Comparison of ENCODE assay signal across 11 cellular contexts in the genomic region with DNA sequence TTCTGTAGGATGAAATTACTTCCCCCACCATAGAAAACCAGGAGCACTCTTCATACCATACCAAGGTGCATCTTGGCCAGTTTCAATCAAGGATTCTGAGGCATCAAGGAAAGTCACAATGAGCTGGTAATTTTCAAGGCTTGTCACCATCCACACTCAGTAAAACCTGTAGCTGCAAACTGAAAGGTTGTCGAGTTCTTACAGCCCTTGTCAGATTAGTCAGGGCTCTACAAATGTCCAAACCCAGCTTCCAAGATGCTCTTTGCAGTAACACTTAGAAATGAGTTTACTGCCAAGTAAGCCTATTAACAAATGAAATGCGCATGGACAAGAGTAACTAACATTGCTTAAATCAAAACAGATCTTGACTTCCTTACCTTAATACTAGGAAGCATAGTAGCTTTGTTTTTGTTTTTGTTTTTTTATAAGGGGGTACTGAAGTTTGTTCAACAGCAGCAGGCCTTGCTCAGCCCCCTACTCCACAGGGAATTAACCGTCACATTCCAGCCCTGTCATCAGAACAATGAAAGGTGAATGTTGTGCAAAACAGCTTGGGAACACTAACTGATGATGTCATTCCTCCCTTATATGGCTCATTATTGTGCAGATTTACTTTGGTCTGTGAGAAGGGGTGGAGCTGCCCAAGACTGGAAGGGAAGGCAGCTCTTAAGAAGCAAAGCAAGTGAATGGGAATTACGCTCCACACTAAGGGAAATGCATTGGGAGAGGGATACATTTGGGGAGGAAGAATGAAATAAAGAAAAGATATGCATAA. TPM values are rescaled to one million over a fixed set of nuclear protein-coding genes. Genes with fewer than 3 reads are reported as not detected.
DNase-seq lines count a peak whose midpoint lies in the region; ATAC-seq and TF ChIP-seq lines count a peak whose summit lies in the region.
"Had no signal": no experiment of that assay in that cellular context is flagged by ENCODE, and none has a peak within 500 bp of the region (broad histone marks: within the 10 kb centered on the region; RNA-seq: fewer than 3 reads in every experiment).

No MANE protein-coding gene starts in this region.

- H4K8ac ChIP-seq in IMR-90 (ENCODE audit: low read depth in 2 of 2, low read length in 2 of 2) (peak overlapping the region in 1 of 2 experiments; percentile 50; a peak in 1 of 4 replicates), mesenchymal stem cell (ENCODE audit: low read length) (no peak overlapping the region)

- H3K79me1 ChIP-seq in IMR-90 (ENCODE audit: low read depth in 1 of 2, low read length in 2 of 2), result no peaks in the 10 kb centered on the region
- no peaks in the 10 kb centered on the region for H3K79me1 ChIP-seq in mesenchymal stem cell (replicated peaks; ENCODE audit: low read length, poor library complexity, severe bottlenecking)

- H3K36me3 Mint-ChIP-seq in activated CD8-positive, alpha-beta memory T cell treated with anti-CD3 and anti-CD28 coated beads, Interleukin-2, amount 10 ng/mL, durations not matched to agents 7 days and 5 days, result no peaks in the 10 kb centered on the region
- H3K36me3 Mint-ChIP-seq: CD4-positive, CD25-positive, alpha-beta regulatory T cell had no signal

- DNase-seq in AG08396 (ENCODE audit: low spot score) (peak; percentile 24), IMR-90 (peak; percentile 72), esophagus squamous epithelium (lab: John Stamatoyannopoulos, UW) (no peak), mesenchymal stem cell (peak; percentile 75), NCI-H1694 (lab: John Stamatoyannopoulos, UW) (no peak)
- DNase-seq in activated CD4-positive, alpha-beta T cell treated with anti-CD3 and anti-CD28 coated beads, Interleukin-2, amount 50 U/mL, for 48 hours, result no peak
- no peak for DNase-seq in activated CD8-positive, alpha-beta memory T cell treated with anti-CD3 and anti-CD28 coated beads, Interleukin-2, amount 10 ng/mL, durations not matched to agents 7 days and 5 days
- DNase-seq: activated gamma-delta T cell treated with Interleukin-2 at 50 U/mL for 16 hours; CD4-positive, CD25-positive, alpha-beta regulatory T cell had no signal

- H2AK9ac ChIP-seq in IMR-90 (replicated peaks; ENCODE audit: low read depth, low read length, poor library complexity), result no peak overlapping the region

- H3K9ac ChIP-seq in IMR-90 (ENCODE audit: low read depth, low read length), result no peak overlapping the region
- H3K9ac ChIP-seq in mesenchymal stem cell (ENCODE audit: low read length), result peak overlapping the region; percentile 50
- H3K9ac ChIP-seq: KMS-11 had no signal

- H2BK12ac ChIP-seq in mesenchymal stem cell (ENCODE audit: low read length in 2 of 2), result no peak overlapping the region

- H3K4me1 Mint-ChIP-seq in activated CD8-positive, alpha-beta memory T cell treated with anti-CD3 and anti-CD28 coated beads, Interleukin-2, amount 10 ng/mL, durations not matched to agents 7 days and 5 days, result peaks cover 4% of the 10 kb centered on the region
- H3K4me1 Mint-ChIP-seq: CD4-positive, CD25-positive, alpha-beta regulatory T cell had no signal

- H3K27me3 ChIP-seq in IMR-90 (ENCODE audit: control insufficient read depth, insufficient read depth, low read length) (no peaks in the 10 kb centered on the region), esophagus squamous epithelium (no peaks in the 10 kb centered on the region), mesenchymal stem cell (ENCODE audit: control insufficient read depth in 1 of 2, insufficient read depth in 1 of 2, low read length in 2 of 2) (no peaks in the 10 kb centered on the region)

- dilution Hi-C loops in IMR-90 (cut with HindIII; ENCODE audit: low sequenced_read_pairs, unreplicated experiment), result no loop called here

- no TSS peak for BruUV-seq in IMR-90 (replicated peaks; lab: Mats Ljungman, UMichigan)

- H4K20me1 ChIP-seq in IMR-90 (ENCODE audit: insufficient read depth, low read length), result no peaks in the 10 kb centered on the region

- TF ChIP-seq CTCF in IMR-90 (conservative IDR thresholded peaks at IDR 0.05; ENCODE audit: low read depth, low read length) (no peak), esophagus squamous epithelium (IDR thresholded peaks at IDR 0.05) (no peak)

- ATAC-seq in IMR-90 (ENCODE audit: low read depth) (peak; percentile 85), GM19395 (IDR thresholded peaks at IDR 0.05; ENCODE audit: unreplicated experiment) (no peak)
- no peak for ATAC-seq in activated CD8-positive, alpha-beta memory T cell treated with anti-CD3 and anti-CD28 coated beads, Interleukin-2, amount 10 ng/mL, durations not matched to agents 7 days and 5 days

- no peak overlapping the region; the same call in 1 of the 2 replicates for H3K56ac ChIP-seq in IMR-90 (ENCODE audit: extremely low read depth, insufficient read depth, low read length)

- H2BK120ac ChIP-seq in IMR-90 (ENCODE audit: low read depth, low read length) (peak overlapping the region; percentile 44; the same call in 1 of the 2 replicates), mesenchymal stem cell (ENCODE audit: low read depth, low read length) (no peak overlapping the region)

- in situ Hi-C loops in IMR-90 (cut with MboI; ENCODE audit: low sequenced_read_pairs), result no loop called here

- 0 out of 2 replicates have a peak, but pooled peaks cover 3% of the 10 kb centered on the region for H3K9me1 ChIP-seq in IMR-90 (ENCODE audit: insufficient read depth, low read length)

- H4K5ac ChIP-seq in IMR-90 (ENCODE audit: low read depth, low read length), result no peak overlapping the region

- no peak overlapping the region for H3K23ac ChIP-seq in IMR-90 (ENCODE audit: low read depth, low read length)
- no peak overlapping the region for H3K23ac ChIP-seq in mesenchymal stem cell (ENCODE audit: low read length in 2 of 2)

- H3K4me2 ChIP-seq in IMR-90 (ENCODE audit: low read depth, low read length) (peak overlapping the region; percentile 39; the same call in 1 of the 2 replicates), mesenchymal stem cell (ENCODE audit: low read length, poor library complexity, severe bottlenecking) (no peak overlapping the region)
- H3K4me2 ChIP-seq: KMS-11 had no signal

- no CpG with 5 or more reads among the region's 4 CpGs for WGBS in IMR-90 (ENCODE audit: extremely low coverage in 2 of 2, insufficient read length in 1 of 2), 2 experiments
- 46 to 50% methylated on average over 3 to 4 of the region's 4 CpGs for WGBS in esophagus squamous epithelium, 2 donors
- WGBS in mesenchymal stem cell, result 17% methylated on average over 1 of the region's 4 CpGs

- no peak overlapping the region for H3K4me3 Mint-ChIP-seq in activated CD8-positive, alpha-beta memory T cell treated with anti-CD3 and anti-CD28 coated beads, Interleukin-2, amount 10 ng/mL, durations not matched to agents 7 days and 5 days
- H3K4me3 Mint-ChIP-seq: CD4-positive, CD25-positive, alpha-beta regulatory T cell had no signal

- H3K27me3 Mint-ChIP-seq in activated CD8-positive, alpha-beta memory T cell treated with anti-CD3 and anti-CD28 coated beads, Interleukin-2, amount 10 ng/mL, durations not matched to agents 7 days and 5 days, result peaks cover 12% of the 10 kb centered on the region

- H3K4me1 ChIP-seq in IMR-90 (ENCODE audit: control insufficient read depth, insufficient read depth, low read length) (peaks cover 2% of the 10 kb centered on the region; the same call in 1 of the 2 replicates), esophagus squamous epithelium (peaks cover 0 to 28% (median 3%) of the 10 kb centered on the region in 3 donors), mesenchymal stem cell (ENCODE audit: control insufficient read depth, insufficient read depth, low read depth, low read length) (no peaks in the 10 kb centered on the region)

- peak overlapping the region; percentile 8; the same call in 1 of the 2 replicates for H4K91ac ChIP-seq in IMR-90 (ENCODE audit: insufficient read depth, low read depth, low read length)
- no peak overlapping the region for H4K91ac ChIP-seq in mesenchymal stem cell (ENCODE audit: low read length)

- H3K14ac ChIP-seq in IMR-90 (replicated peaks; ENCODE audit: low read depth, low read length) (peak overlapping the region; percentile 48; the same call in 1 of the 2 replicates), mesenchymal stem cell (ENCODE audit: low read length in 2 of 2) (no peak overlapping the region)

- no peak overlapping the region; the same call in 1 of the 2 replicates for H2AK5ac ChIP-seq in IMR-90 (ENCODE audit: low read depth, low read length)
- H2AK5ac ChIP-seq in mesenchymal stem cell (ENCODE audit: low read length, severe bottlenecking), result no peak overlapping the region

- H3K36me3 ChIP-seq in IMR-90 (ENCODE audit: control insufficient read depth, insufficient read depth, low read length) (no peaks in the 10 kb centered on the region), esophagus squamous epithelium (no peaks in the 10 kb centered on the region), mesenchymal stem cell (ENCODE audit: control insufficient read depth in 1 of 2, insufficient read depth in 2 of 2, low read depth in 1 of 2, low read length in 2 of 2) (no peaks in the 10 kb centered on the region)

- peak overlapping the region; percentile 38 for H2BK20ac ChIP-seq in IMR-90 (ENCODE audit: low read depth, low read length)

- H3K9me3 Mint-ChIP-seq in activated CD8-positive, alpha-beta memory T cell treated with anti-CD3 and anti-CD28 coated beads, Interleukin-2, amount 10 ng/mL, durations not matched to agents 7 days and 5 days (ENCODE audit: low read depth), result no peaks in the 10 kb centered on the region
- H3K9me3 Mint-ChIP-seq: CD4-positive, CD25-positive, alpha-beta regulatory T cell had no signal

- H3K27ac Mint-ChIP-seq in activated CD8-positive, alpha-beta memory T cell treated with anti-CD3 and anti-CD28 coated beads, Interleukin-2, amount 10 ng/mL, durations not matched to agents 7 days and 5 days, result no peak overlapping the region
- H3K27ac Mint-ChIP-seq: CD4-positive, CD25-positive, alpha-beta regulatory T cell had no signal

- H3K18ac ChIP-seq in IMR-90 (ENCODE audit: low read depth, low read length), result peak overlapping the region; percentile 14; the same call in 1 of the 2 replicates
- H3K18ac ChIP-seq in mesenchymal stem cell (ENCODE audit: low read depth in 1 of 2, low read length in 2 of 2), result no peak overlapping the region

- H2BK5ac ChIP-seq in IMR-90 (ENCODE audit: low read depth, low read length, poor library complexity, severe bottlenecking) (no peak overlapping the region), mesenchymal stem cell (ENCODE audit: low read depth, low read length, poor library complexity, severe bottlenecking) (no peak overlapping the region)

- TF ChIP-seq POLR2A in IMR-90 (IDR thresholded peaks at IDR 0.05; ENCODE audit: low read depth, low read length), result no peak
- no peak for TF ChIP-seq POLR2A in esophagus squamous epithelium (IDR thresholded peaks at IDR 0.05)

- H2BK15ac ChIP-seq in IMR-90 (ENCODE audit: low read depth, low read length) (no peak overlapping the region; the same call in 2 of the 3 replicates), mesenchymal stem cell (ENCODE audit: low read depth, poor library complexity, severe bottlenecking) (no peak overlapping the region)

- H3K4ac ChIP-seq in IMR-90 (ENCODE audit: low read depth, low read length) (0 out of 2 replicates have a peak overlapping the region, but pooled peaks have one; percentile 15), mesenchymal stem cell (ENCODE audit: low read depth in 1 of 2, low read length in 2 of 2) (no peak overlapping the region)

- CTCF ChIA-PET in IMR-90 (lab: Yijun Ruan, JAX), result no interaction called here
- CTCF ChIA-PET in activated CD8-positive, alpha-beta memory T cell treated with anti-CD3 and anti-CD28 coated beads, Interleukin-2, amount 10 ng/mL, durations not matched to agents 7 days and 5 days (lab: Charles Lee), result no interaction called here

- TF ChIP-seq RAD21 in IMR-90 (IDR thresholded peaks at IDR 0.05; ENCODE audit: low read length), result no peak

- H3K4me3 ChIP-seq in IMR-90 (ENCODE audit: insufficient read depth, low read depth, low read length) (no peak overlapping the region), esophagus squamous epithelium (peak overlapping the region in 1 of 4 donors; percentile 17), mesenchymal stem cell (ENCODE audit: insufficient read depth in 1 of 2, low read depth in 1 of 2, low read length in 2 of 2) (peak overlapping the region in 1 of 2 experiments; percentile 58)

- POLR2A ChIA-PET in IMR-90 (lab: Charles Lee; ENCODE audit: unreplicated experiment), result interaction anchor here (0.7 kb wide), 1 partner anchor 17 kb away, joined by 3 read pairs; no protein-coding TSS in a partner anchor

- intact Hi-C loops in IMR-90 (cut with micrococcal nuclease), result no loop called here
- intact Hi-C loops in esophagus squamous epithelium (cut with DNase I), result no loop called here

- peak overlapping the region; percentile 38 for H2AFZ ChIP-seq in IMR-90 (replicated peaks; ENCODE audit: low read length, poor library complexity)
- no peak overlapping the region for H2AFZ ChIP-seq in mesenchymal stem cell (ENCODE audit: low read depth, low read length)

- H3K9me3 ChIP-seq in IMR-90 (ENCODE audit: control insufficient read depth, insufficient read depth, low read length) (no peaks in the 10 kb centered on the region), esophagus squamous epithelium (no peaks in the 10 kb centered on the region), mesenchymal stem cell (ENCODE audit: control insufficient read depth, low read length) (no peaks in the 10 kb centered on the region)

- no peak overlapping the region for H3K27ac ChIP-seq in IMR-90 (ENCODE audit: insufficient read depth, low read length)
- peak overlapping the region in 3 of 4 donors; percentile 55 to 58 (median 58) for H3K27ac ChIP-seq in esophagus squamous epithelium
- H3K27ac ChIP-seq in mesenchymal stem cell (ENCODE audit: low read length, poor library complexity, severe bottlenecking), result no peak overlapping the region
- H3K27ac ChIP-seq: KMS-11 had no signal

RNA-seq across cellular contexts. Expression of a gene that starts 49.9 kb away (rescaled TPM):
- total RNA-seq in IMR-90 (2012; rRNA removed) (111 and 206 TPM in 2 replicates), esophagus squamous epithelium (10 to 100 TPM; 51.3 to 97.0 (median 72.3) TPM)
- 35.0 and 48.5 TPM in 2 replicates for polyA plus RNA-seq in IMR-90 (2012; rRNA removed)
- polyA plus RNA-seq in IMR-90 (2012; cell fraction: cytosol; rRNA removed), result 9.4 and 13.2 TPM in 2 replicates
- polyA plus RNA-seq in IMR-90 (2012; cell fraction: nucleus; rRNA removed; ENCODE audit: low replicate concordance), result 7.0 and 24.4 TPM in 2 replicates
- polyA plus RNA-seq in mesenchymal stem cell (2013, experiment 1 of 2), result 154 TPM
- polyA plus RNA-seq in mesenchymal stem cell (2013, experiment 2 of 2), result 164 TPM
- total RNA-seq in activated CD8-positive, alpha-beta memory T cell treated with anti-CD3 and anti-CD28 coated beads, Interleukin-2, amount 10 ng/mL, durations not matched to agents 7 days and 5 days, result 10 to 100 TPM; 39.9 to 54.4 TPM

Comparison
In these comparisons a context has a peak if more than half of its experiments do, and no peak if none do; other contexts are left out.
1. DNase-seq: peak in AG08396 (single experiment), IMR-90 (single experiment) and mesenchymal stem cell (single experiment); none in esophagus squamous epithelium (single experiment), activated CD4-positive, alpha-beta T cell treated with anti-CD3 and anti-CD28 coated beads, Interleukin-2, amount 50 U/mL, for 48 hours (0 of 2), activated CD8-positive, alpha-beta memory T cell treated with anti-CD3 and anti-CD28 coated beads, Interleukin-2, amount 10 ng/mL, durations not matched to agents 7 days and 5 days (single experiment) and NCI-H1694 (single experiment).
2. H3K27ac ChIP-seq: peak in esophagus squamous epithelium (3 of 4); none in IMR-90 (single experiment) and mesenchymal stem cell (single experiment).